8 cellular contexts compared by ENCODE assay signal in the genomic region with DNA sequence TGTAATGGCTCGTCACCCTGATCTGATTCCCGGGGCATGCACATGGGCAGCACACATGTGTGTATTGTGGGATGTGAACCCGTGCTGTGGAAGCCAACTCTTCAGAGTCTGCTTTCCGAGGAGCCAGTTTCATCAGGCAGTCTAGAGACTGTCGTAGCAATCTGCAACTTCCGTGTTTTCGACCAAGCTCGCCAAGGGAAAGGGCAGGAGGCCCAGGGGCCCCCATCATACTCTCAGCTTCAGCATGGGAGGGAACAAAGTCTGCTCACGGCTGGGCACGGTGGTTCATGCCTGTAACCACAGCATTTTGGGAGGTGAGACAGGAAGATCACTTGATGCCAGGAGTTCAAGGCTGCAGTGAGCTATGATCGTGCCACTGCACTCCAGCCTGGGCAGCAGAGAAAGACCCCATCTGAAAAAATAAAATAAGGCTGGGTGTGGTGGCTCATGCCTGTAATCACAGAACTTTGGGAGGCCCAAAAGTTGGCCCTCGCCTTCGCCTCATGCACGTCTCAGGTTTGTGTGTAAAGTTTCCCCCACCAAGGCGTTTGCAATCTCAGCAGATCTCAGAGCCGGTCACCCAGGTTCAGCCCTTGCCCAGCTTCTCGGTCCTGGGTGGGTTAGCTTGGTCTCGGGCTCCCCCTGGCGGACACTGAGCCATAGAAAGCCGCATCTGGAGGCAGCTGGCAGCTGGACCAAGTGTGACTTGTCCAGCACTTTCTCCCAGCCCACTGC. TPM values are rescaled to one million over a fixed set of nuclear protein-coding genes. Genes with fewer than 3 reads are reported as not detected.
DNase-seq lines count a peak whose midpoint lies in the region; ATAC-seq, FAIRE-seq and TF ChIP-seq lines count a peak whose summit lies in the region.

No MANE protein-coding gene starts in this region.

- POLR2A ChIA-PET in BJ (lab: Charles Lee) = no interaction called here
- POLR2A ChIA-PET in activated CD8-positive, alpha-beta T cell treated with anti-CD3 and anti-CD28 coated beads, Interleukin-2, amount 10 ng/mL, durations not matched to agents 7 days and 5 days (lab: Charles Lee) = no interaction called here

- no peak overlapping the region for H3K4me3 ChIP-seq in BJ (ENCODE audit: low read depth, low read length)
- no peak overlapping the region for H3K4me3 ChIP-seq in lung

- peaks cover 2% of the 10 kb centered on the region for H3K27me3 Mint-ChIP-seq in activated CD8-positive, alpha-beta T cell treated with anti-CD3 and anti-CD28 coated beads, Interleukin-2, amount 10 ng/mL, durations not matched to agents 7 days and 5 days (ENCODE audit: low read depth)

- CTCF ChIA-PET in BJ (lab: Yijun Ruan, JAX) = interaction anchor here (0.5 to 8.2 kb wide), 50 partner anchors 8 to 828 kb away, joined by 3 to 86 read pairs (median 4); a partner anchor contains a TSS
- CTCF ChIA-PET in activated CD8-positive, alpha-beta T cell treated with anti-CD3 and anti-CD28 coated beads, Interleukin-2, amount 10 ng/mL, durations not matched to agents 7 days and 5 days (lab: Charles Lee) = interaction anchor here (0.8 to 5.6 kb wide), 38 partner anchors 9 to 669 kb away, joined by 3 to 68 read pairs (median 4); a partner anchor contains a TSS

- H3K27ac Mint-ChIP-seq in activated CD8-positive, alpha-beta T cell treated with anti-CD3 and anti-CD28 coated beads, Interleukin-2, amount 10 ng/mL, durations not matched to agents 7 days and 5 days = no peak overlapping the region

- peaks cover 11% of the 10 kb centered on the region for H3K4me1 Mint-ChIP-seq in activated CD8-positive, alpha-beta T cell treated with anti-CD3 and anti-CD28 coated beads, Interleukin-2, amount 10 ng/mL, durations not matched to agents 7 days and 5 days (ENCODE audit: low read depth)

- peaks cover 0 to 4% of the 10 kb centered on the region in 2 donors for H3K4me1 ChIP-seq in lung (ENCODE audit: control insufficient read depth in 2 of 2, insufficient read depth in 2 of 2, low read length in 2 of 2)

- TF ChIP-seq CTCF in BJ (IDR thresholded peaks at IDR 0.05; ENCODE audit: insufficient read depth, low read depth, low read length) = peak; percentile 90
- TF ChIP-seq CTCF in lung (IDR thresholded peaks at IDR 0.05; ENCODE audit: control extremely low read depth, extremely low read depth) = peak; percentile 90

- H3K27ac ChIP-seq in lung (ENCODE audit: low read depth in 1 of 2, low read length in 1 of 2) = no peak overlapping the region

- no peak for TF ChIP-seq POLR2A in H54 (IDR thresholded peaks at IDR 0.05; ENCODE audit: low read depth, low read length)

- 39 to 45% methylated on average over 20 of the region's 20 CpGs for WGBS in lung, 2 donors

- no peaks in the 10 kb centered on the region for H3K36me3 Mint-ChIP-seq in activated CD8-positive, alpha-beta T cell treated with anti-CD3 and anti-CD28 coated beads, Interleukin-2, amount 10 ng/mL, durations not matched to agents 7 days and 5 days (ENCODE audit: low read depth)

- no peaks in the 10 kb centered on the region for H3K9me3 Mint-ChIP-seq in activated CD8-positive, alpha-beta T cell treated with anti-CD3 and anti-CD28 coated beads, Interleukin-2, amount 10 ng/mL, durations not matched to agents 7 days and 5 days (ENCODE audit: insufficient read depth)

- H3K36me3 ChIP-seq in BJ (ENCODE audit: control insufficient read depth, insufficient read depth, low read length) (no peaks in the 10 kb centered on the region), lung (ENCODE audit: control insufficient read depth in 2 of 2, insufficient read depth in 2 of 2, low read length in 2 of 2) (no peaks in the 10 kb centered on the region)

- H3K27me3 ChIP-seq in BJ (ENCODE audit: control insufficient read depth, insufficient read depth, low read length) (no peaks in the 10 kb centered on the region), lung (ENCODE audit: control insufficient read depth, insufficient read depth) (no peaks in the 10 kb centered on the region)

- H3K4me3 Mint-ChIP-seq in activated CD8-positive, alpha-beta T cell treated with anti-CD3 and anti-CD28 coated beads, Interleukin-2, amount 10 ng/mL, durations not matched to agents 7 days and 5 days = no peak overlapping the region

- no peaks in the 10 kb centered on the region for H3K9me3 ChIP-seq in lung (ENCODE audit: control insufficient read depth in 2 of 2, insufficient read depth in 1 of 2, low read length in 1 of 2)

- no peak for FAIRE-seq in H54 (lab: Jason Lieb, UNC)

- ATAC-seq in activated CD8-positive, alpha-beta T cell treated with anti-CD3 and anti-CD28 coated beads, Interleukin-2, amount 10 ng/mL, durations not matched to agents 7 days and 5 days = peak; percentile 71
- ATAC-seq in lung (ENCODE audit: insufficient read depth, low FRiP score) (peak; percentile 84), HG03135 (IDR thresholded peaks at IDR 0.05; ENCODE audit: unreplicated experiment) (no peak)

- DNase-seq in BJ (ENCODE audit: low read depth) (peak; percentile 9), H54 (ENCODE audit: insufficient read length, low spot score) (peak; percentile 53), NCI-H82 treated with DMSO at 0.1 percent for 48 hours (lab: John Stamatoyannopoulos, UW; ENCODE audit: unreplicated experiment) (peak; percentile 47), lung (ENCODE audit: low spot score) (peak; percentile 89)
- DNase-seq in activated CD8-positive, alpha-beta T cell treated with anti-CD3 and anti-CD28 coated beads, Interleukin-2, amount 10 ng/mL, durations not matched to agents 7 days and 5 days = peak; percentile 85
- DNase-seq in effector CD4-positive, alpha-beta T cell = peak; percentile 84
- peak; percentile 77 for DNase-seq in stimulated activated CD8-positive, alpha-beta memory T cell treated with anti-CD3 and anti-CD28 coated beads, Interleukin-12 subunit alpha, Interleukin-12 subunit beta, amount 100 ng/mL, for 1 hour (ENCODE audit: low read depth)

RNA-seq across cellular contexts. Expression of a gene that starts 48.5 kb away (rescaled TPM):
- polyA plus RNA-seq in BJ (2011; rRNA removed) (2.7 and 3.7 TPM in 2 replicates), lung (1 to 10 TPM; 4.3 to 4.7 TPM)
- 1.3 and 1.8 TPM in 2 replicates for polyA minus RNA-seq in BJ (2011; rRNA and poly(A)+ RNA removed)
- 1 to 10 TPM; 4.1 to 4.4 TPM for total RNA-seq in activated CD8-positive, alpha-beta T cell treated with anti-CD3 and anti-CD28 coated beads, Interleukin-2, amount 10 ng/mL, durations not matched to agents 7 days and 5 days
- total RNA-seq in lung = 1 to 10 TPM; 3.2 to 5.2 TPM

Comparison
In these comparisons a context has a peak if more than half of its experiments do, and no peak if none do; other contexts are left out.
1. DNase-seq: peak in every context shown above with its lines; median percentile 89 in lung; 85 in activated CD8-positive, alpha-beta T cell treated with anti-CD3 and anti-CD28 coated beads, Interleukin-2, amount 10 ng/mL, durations not matched to agents 7 days and 5 days; 84 in effector CD4-positive, alpha-beta T cell; 77 in stimulated activated CD8-positive, alpha-beta memory T cell treated with anti-CD3 and anti-CD28 coated beads, Interleukin-12 subunit alpha, Interleukin-12 subunit beta, amount 100 ng/mL, for 1 hour; 53 in H54; 47 in NCI-H82 treated with DMSO at 0.1 percent for 48 hours; 9 in BJ.